ENCODE assay signal across 1 cellular context in the genomic region with DNA sequence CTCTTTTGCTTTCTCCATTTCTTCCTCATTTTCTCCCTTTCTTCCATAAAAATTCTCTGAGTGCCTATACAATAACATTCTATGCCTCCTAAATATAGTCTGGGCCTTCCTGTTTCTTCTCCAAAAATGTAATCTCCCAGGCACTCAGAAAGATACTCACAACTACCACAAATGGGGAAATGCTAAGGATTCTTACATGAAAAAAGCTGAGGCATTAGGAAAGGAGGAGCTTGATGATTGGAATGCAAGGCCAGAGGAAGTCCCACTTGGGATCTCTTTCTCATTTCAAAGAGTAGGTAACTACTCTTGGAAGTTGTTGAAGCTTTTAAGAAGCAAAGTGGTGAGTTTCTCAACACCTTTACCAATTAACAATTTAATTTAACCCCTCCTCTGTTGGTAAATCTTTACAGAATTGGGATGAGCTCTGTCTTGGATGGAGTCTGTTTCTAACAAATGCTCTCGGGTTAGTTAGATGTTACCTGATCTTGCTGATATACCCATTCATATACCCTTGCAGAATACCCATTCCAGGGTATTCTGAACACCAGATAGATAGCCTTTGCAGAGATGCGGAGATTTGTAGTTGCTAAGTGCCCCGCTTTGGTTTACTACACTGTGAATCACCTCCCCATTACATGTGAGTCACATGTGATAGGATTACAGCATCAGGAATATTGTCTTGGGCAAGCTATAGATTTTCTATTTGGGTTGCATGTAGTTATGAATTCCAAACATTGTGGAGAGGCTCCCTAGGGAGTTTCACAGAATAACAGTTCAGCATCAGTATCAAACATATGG.
TF ChIP-seq lines count a peak whose summit lies in the region.

No MANE protein-coding gene starts in this region.

TF ChIP-seq in neural cell, 6 proteins besides CTCF, POLR2A, EP300 and RAD21:
- TF ChIP-seq REST (IDR thresholded peaks at IDR 0.05; ENCODE audit: borderline replicate concordance), result no peak
- no peak for TF ChIP-seq MXI1 (conservative IDR thresholded peaks at IDR 0.05; ENCODE audit: poor library complexity, severe bottlenecking)
- TF ChIP-seq EZH2 (IDR thresholded peaks at IDR 0.05; ENCODE audit: borderline replicate concordance, insufficient read depth, low read length, poor library complexity, severe bottlenecking), result no peak
- no peak for TF ChIP-seq SMC3 (conservative IDR thresholded peaks at IDR 0.05; ENCODE audit: poor library complexity)
- TF ChIP-seq TAF1 (IDR thresholded peaks at IDR 0.05; ENCODE audit: low read depth), result no peak
- no peak for TF ChIP-seq POLR2AphosphoS5 (IDR thresholded peaks at IDR 0.05)
